ENCODE assay signal across 18 cellular contexts in genomic region chr2:159045545-159046454, GRCh38.
A peak's percentile ranks its signal among the peaks of the same experiment; 100 is the strongest.
DNase-seq lines count a peak whose midpoint lies in the region; ATAC-seq, FAIRE-seq and TF ChIP-seq lines count a peak whose summit lies in the region.
"Had no signal": no experiment of that assay in that cellular context is flagged by ENCODE, and none has a peak within 500 bp of the region (broad histone marks: within the 10 kb centered on the region; RNA-seq: fewer than 3 reads in every experiment).

No MANE protein-coding gene starts in this region.

- H2AFZ ChIP-seq in KMS-11 (ENCODE audit: low read depth) (no peak overlapping the region), neuronal stem cell (ENCODE audit: low read length) (no peak overlapping the region)

- H3K9me3 ChIP-seq in pancreas (no peaks in the 10 kb centered on the region), neuronal stem cell (replicated peaks in 1 of 2; ENCODE audit: control insufficient read depth in 2 of 2, insufficient read depth in 1 of 2, low read depth in 1 of 2, low read length in 2 of 2) (peaks cover 11 to 16% of the 10 kb centered on the region in 2 donors)

- H3K36me3 Mint-ChIP-seq in T-helper 2 cell treated with Interferon-gamma antibody and Interleukin-4, amounts not matched to agents 5 μg/mL and 100 μg/mL, for 36 hours (ENCODE audit: low read depth), result no peaks in the 10 kb centered on the region
- H3K36me3 Mint-ChIP-seq: activated naive CD8-positive, alpha-beta T cell treated with anti-CD3 and anti-CD28 coated beads, Interleukin-2, amount 10 ng/mL, durations not matched to agents 7 days and 5 days; CD14-positive monocyte had no signal

- no peak overlapping the region for H3K23ac ChIP-seq in neuronal stem cell (ENCODE audit: low read depth, low read length, poor library complexity)

- H3K4me2 ChIP-seq in KMS-11, result peak overlapping the region; percentile 61
- no peak overlapping the region for H3K4me2 ChIP-seq in neuronal stem cell (ENCODE audit: insufficient read depth, low read length, poor library complexity, severe bottlenecking)

- H3K27me3 Mint-ChIP-seq in T-helper 2 cell treated with Interferon-gamma antibody and Interleukin-4, amounts not matched to agents 5 μg/mL and 100 μg/mL, for 36 hours (ENCODE audit: low read depth), result no peaks in the 10 kb centered on the region
- H3K27me3 Mint-ChIP-seq: activated CD4-positive, alpha-beta T cell treated with anti-CD3 and anti-CD28 coated beads, Interleukin-2, amount 10 ng/mL, durations not matched to agents 24 days and 14 days; activated naive CD8-positive, alpha-beta T cell treated with anti-CD3 and anti-CD28 coated beads, Interleukin-2, amount 10 ng/mL, durations not matched to agents 7 days and 5 days had no signal

- ATAC-seq in pancreas, result peak; percentile 35 to 66 (median 47)
- ATAC-seq: stimulated activated naive CD8-positive, alpha-beta T cell treated with anti-CD3 and anti-CD28 coated beads, Interleukin-15, Interleukin-2, amounts not matched to agents 100 U/mL and 50 U/mL, for 24 hours had no signal

- H3K4me1 ChIP-seq in KMS-11 (ENCODE audit: low read depth, poor library complexity, severe bottlenecking) (peaks cover 42% of the 10 kb centered on the region), pancreas (peaks cover 7 to 15% (median 8%) of the 10 kb centered on the region in 3 donors), neuronal stem cell (ENCODE audit: control insufficient read depth in 2 of 2, insufficient read depth in 1 of 2, low read depth in 1 of 2, low read length in 2 of 2) (peaks cover 0 to 2% of the 10 kb centered on the region in 2 donors)

- H3K79me1 ChIP-seq in neuronal stem cell (ENCODE audit: low read depth, low read length), result no peaks in the 10 kb centered on the region

- H2BK120ac ChIP-seq in neuronal stem cell (ENCODE audit: low read depth, low read length), result no peak overlapping the region

- no peak for FAIRE-seq in pancreas (lab: Jason Lieb, UNC)

- H2BK15ac ChIP-seq in neuronal stem cell (ENCODE audit: low read length), result no peak overlapping the region

- peak overlapping the region; percentile 20; the same call in 1 of the 2 replicates for H3K27ac ChIP-seq in KMS-11
- H3K27ac ChIP-seq in VCaP, result peak overlapping the region; percentile 97
- peak overlapping the region; percentile 62 for H3K27ac ChIP-seq in epithelial cell of prostate
- H3K27ac ChIP-seq in pancreas, result peak overlapping the region in 1 of 4 donors; percentile 1
- no peak overlapping the region for H3K27ac ChIP-seq in neuronal stem cell (replicated peaks; ENCODE audit: low read length)

- TF ChIP-seq CTCF in KMS-11 (conservative IDR thresholded peaks at IDR 0.05; ENCODE audit: low read depth, low read length) (no peak), VCaP (conservative IDR thresholded peaks at IDR 0.05) (no peak), pancreas (IDR thresholded peaks at IDR 0.05) (no peak)

- no peak overlapping the region for H3K4me3 Mint-ChIP-seq in T-helper 2 cell treated with Interferon-gamma antibody and Interleukin-4, amounts not matched to agents 5 μg/mL and 100 μg/mL, for 36 hours
- H3K4me3 Mint-ChIP-seq: activated CD4-positive, alpha-beta T cell treated with anti-CD3 and anti-CD28 coated beads, Interleukin-2, amount 10 ng/mL, durations not matched to agents 24 days and 14 days; activated naive CD8-positive, alpha-beta T cell treated with anti-CD3 and anti-CD28 coated beads, Interleukin-2, amount 10 ng/mL, durations not matched to agents 7 days and 5 days; CD14-positive monocyte had no signal

- H3K4me3 ChIP-seq in KMS-11 (IDR thresholded peaks at IDR 0.05; ENCODE audit: insufficient read depth, low read depth, low read length) (no peak overlapping the region), pancreas (no peak overlapping the region), neuronal stem cell (ENCODE audit: low read length in 2 of 2) (no peak overlapping the region)

- no peak overlapping the region for H2AK5ac ChIP-seq in neuronal stem cell (ENCODE audit: low read depth, low read length)

- no peak overlapping the region for H3K14ac ChIP-seq in neuronal stem cell (ENCODE audit: low read length)

- DNase-seq in epithelial cell of prostate (ENCODE audit: low read depth, low spot score) (no peak), pancreas (no peak), activated gamma-delta T cell (lab: John Stamatoyannopoulos, UW) (no peak), neuronal stem cell (ENCODE audit: low spot score) (no peak)
- no peak for DNase-seq in stimulated activated CD4-positive, alpha-beta T cell treated with anti-CD3 and anti-CD28 coated beads, Interleukin-4, amount 100 ng/mL, for 1 hour
- DNase-seq in T-helper 2 cell treated with Interferon-gamma antibody and Interleukin-4, amounts not matched to agents 5 μg/mL and 100 μg/mL, for 36 hours (ENCODE audit: low spot score), result no peak
- DNase-seq: activated CD4-positive, alpha-beta T cell treated with anti-CD3 and anti-CD28 coated beads, Interleukin-2, amount 10 ng/mL, durations not matched to agents 24 days and 14 days; activated naive CD8-positive, alpha-beta T cell treated with anti-CD3 and anti-CD28 coated beads, Interleukin-2, amount 10 ng/mL, durations not matched to agents 7 days and 5 days; activated T-cell treated with anti-CD3 and anti-CD28 coated beads, Interleukin-2, amount 50 U/mL, for 1 hour; GOT3; NCI-H1105 treated with DMSO at 0.1 percent for 48 hours; NK-92 treated with Interleukin-12 subunit alpha and Interleukin-12 subunit beta, amount 100 ng/mL, for 24 hours; occipital lobe; SIG-M5; stimulated activated naive CD8-positive, alpha-beta T cell treated with anti-CD3 and anti-CD28 coated beads, Interleukin-15, Interleukin-2, amounts not matched to agents 100 U/mL and 50 U/mL, for 24 hours had no signal

- H3K9ac ChIP-seq in KMS-11 (peak overlapping the region; percentile 9; the same call in 1 of the 2 replicates), neuronal stem cell (ENCODE audit: low read depth, low read length, poor library complexity) (no peak overlapping the region)

- no peaks in the 10 kb centered on the region for H3K27me3 ChIP-seq in KMS-11 (ENCODE audit: insufficient read depth, low read depth)
- no peaks in the 10 kb centered on the region for H3K27me3 ChIP-seq in pancreas
- no peaks in the 10 kb centered on the region for H3K27me3 ChIP-seq in neuronal stem cell (ENCODE audit: control insufficient read depth in 3 of 3, insufficient read depth in 3 of 3, low read depth in 1 of 3, low read length in 3 of 3)

- H3K36me3 ChIP-seq in KMS-11 (ENCODE audit: insufficient read depth) (no peaks in the 10 kb centered on the region), pancreas (no peaks in the 10 kb centered on the region), neuronal stem cell (replicated peaks in 1 of 2; ENCODE audit: control insufficient read depth in 2 of 2, insufficient read depth in 2 of 2, low read length in 2 of 2) (peaks cover 0 to 9% of the 10 kb centered on the region in 2 donors)

- H4K8ac ChIP-seq in neuronal stem cell (ENCODE audit: low read depth, low read length), result no peak overlapping the region

- H2BK5ac ChIP-seq in neuronal stem cell (ENCODE audit: low read length), result no peak overlapping the region

- H3K79me2 ChIP-seq in KMS-11 (ENCODE audit: insufficient read depth, low read depth), result peaks cover 6% of the 10 kb centered on the region; the same call in 1 of the 2 replicates

- 52 to 53% methylated on average over 11 of the region's 11 CpGs for WGBS in pancreas, 2 donors
- WGBS in neuronal stem cell (ENCODE audit: extremely low coverage in 2 of 2, insufficient read length in 2 of 2, insufficient replicate concordance in 1 of 2), 2 donors, result no CpG with 5 or more reads among the region's 11 CpGs

- no peak overlapping the region for H2BK12ac ChIP-seq in neuronal stem cell (ENCODE audit: low read length)

- no peaks in the 10 kb centered on the region for H3K4me1 Mint-ChIP-seq in T-helper 2 cell treated with Interferon-gamma antibody and Interleukin-4, amounts not matched to agents 5 μg/mL and 100 μg/mL, for 36 hours (ENCODE audit: low read depth)
- H3K4me1 Mint-ChIP-seq: activated naive CD8-positive, alpha-beta T cell treated with anti-CD3 and anti-CD28 coated beads, Interleukin-2, amount 10 ng/mL, durations not matched to agents 7 days and 5 days had no signal

- no peak overlapping the region for H4K91ac ChIP-seq in neuronal stem cell (ENCODE audit: low read depth, low read length, poor library complexity)

- H3K18ac ChIP-seq in neuronal stem cell (ENCODE audit: low read length), result no peak overlapping the region

- peaks cover 9% of the 10 kb centered on the region; the same call in 1 of the 2 replicates for H4K20me1 ChIP-seq in KMS-11 (ENCODE audit: insufficient read depth)

- H3K9me3 Mint-ChIP-seq in T-helper 2 cell treated with Interferon-gamma antibody and Interleukin-4, amounts not matched to agents 5 μg/mL and 100 μg/mL, for 36 hours, result no peaks in the 10 kb centered on the region
- H3K9me3 Mint-ChIP-seq: activated CD4-positive, alpha-beta T cell treated with anti-CD3 and anti-CD28 coated beads, Interleukin-2, amount 10 ng/mL, durations not matched to agents 24 days and 14 days; activated naive CD8-positive, alpha-beta T cell treated with anti-CD3 and anti-CD28 coated beads, Interleukin-2, amount 10 ng/mL, durations not matched to agents 7 days and 5 days had no signal

- H3K27ac Mint-ChIP-seq in T-helper 2 cell treated with Interferon-gamma antibody and Interleukin-4, amounts not matched to agents 5 μg/mL and 100 μg/mL, for 36 hours, result no peak overlapping the region
- H3K27ac Mint-ChIP-seq: activated naive CD8-positive, alpha-beta T cell treated with anti-CD3 and anti-CD28 coated beads, Interleukin-2, amount 10 ng/mL, durations not matched to agents 7 days and 5 days; CD14-positive monocyte had no signal

- intact Hi-C loops in pancreas (cut with DNase I), result loop anchor here in 1 of 3 donors (10.0 kb wide), 1 partner anchor 69 kb away; no protein-coding TSS in a partner anchor

- no peak overlapping the region for H3K4ac ChIP-seq in neuronal stem cell (ENCODE audit: low read length)
